29 cellular contexts compared by ENCODE assay signal in genomic region chr11:7632211-7632610, GRCh38.
"Had no signal": no experiment of that assay in that cellular context is flagged by ENCODE, and none has a peak within 500 bp of the region (broad histone marks: within the 10 kb centered on the region; RNA-seq: fewer than 3 reads in every experiment).

No MANE protein-coding gene starts in this region.

- H3K4me1 Mint-ChIP-seq: activated CD4-positive, alpha-beta memory T cell treated with anti-CD3 and anti-CD28 coated beads, Interleukin-2, amount 10 ng/mL, durations not matched to agents 7 days and 5 days; activated CD4-positive, alpha-beta T cell treated with anti-CD3 and anti-CD28 coated beads, Interleukin-2, amount 10 ng/mL, durations not matched to agents 7 days and 5 days; activated naive CD4-positive, alpha-beta T cell treated with anti-CD3 and anti-CD28 coated beads, Interleukin-2, amount 50 U/mL, for 24 hours; activated naive CD8-positive, alpha-beta T cell treated with anti-CD3 and anti-CD28 coated beads for 36 hours; activated naive CD8-positive, alpha-beta T cell treated with anti-CD3 and anti-CD28 coated beads, Interleukin-2, amount 50 U/mL, for 24 hours; brain had no signal

- ATAC-seq: activated naive CD8-positive, alpha-beta T cell treated with anti-CD3 and anti-CD28 coated beads, Interleukin-2, amount 50 U/mL, for 24 hours; gastroesophageal sphincter; heart right ventricle; WTC11 had no signal

- H3K9me3 Mint-ChIP-seq: activated CD4-positive, alpha-beta memory T cell treated with anti-CD3 and anti-CD28 coated beads, Interleukin-2, amount 10 ng/mL, durations not matched to agents 7 days and 5 days; activated CD4-positive, alpha-beta T cell treated with anti-CD3 and anti-CD28 coated beads, Interleukin-2, amount 10 ng/mL, durations not matched to agents 7 days and 5 days; activated naive CD4-positive, alpha-beta T cell treated with anti-CD3 and anti-CD28 coated beads for 36 hours; activated naive CD4-positive, alpha-beta T cell treated with anti-CD3 and anti-CD28 coated beads, Interleukin-2, amount 50 U/mL, for 24 hours; activated naive CD8-positive, alpha-beta T cell treated with anti-CD3 and anti-CD28 coated beads for 36 hours; activated naive CD8-positive, alpha-beta T cell treated with anti-CD3 and anti-CD28 coated beads, Interleukin-2, amount 50 U/mL, for 24 hours; activated T-helper 1 cell treated with anti-CD3 and anti-CD28 coated beads, Interleukin-12 subunit alpha, Interleukin-12 subunit beta, Interleukin-2, Interleukin-4 antibody, amounts not matched to agents 30 ng/mL and 10 ng/mL and 1 ng/mL, durations not matched to agents 14 hours and 24 hours and 36 hours; activated T-helper 2 cell treated with anti-CD3 and anti-CD28 coated beads, Interferon-gamma antibody, Interleukin-2, Interleukin-4, amounts not matched to agents 10 μg/mL and 5 μg/mL and 100 μg/mL, durations not matched to agents 14 hours and 24 hours and 36 hours; brain; WTC11 had no signal

- H3K27me3 ChIP-seq: ascending aorta, breast epithelium, cardiac muscle cell, colonic mucosa, esophagus squamous epithelium, gastroesophageal sphincter, heart right ventricle had no signal

- H3K9me3 ChIP-seq: ascending aorta, breast epithelium, colonic mucosa, esophagus squamous epithelium, gastroesophageal sphincter, heart right ventricle had no signal

- H3K4me1 ChIP-seq: breast epithelium, colonic mucosa had no signal

- DNase-seq: activated CD4-positive, alpha-beta memory T cell treated with anti-CD3 and anti-CD28 coated beads, Interleukin-2, amount 10 ng/mL, durations not matched to agents 7 days and 5 days; activated CD4-positive, alpha-beta T cell treated with anti-CD3 and anti-CD28 coated beads for 1 hour; activated CD4-positive, alpha-beta T cell treated with anti-CD3 and anti-CD28 coated beads for 4 hours; activated CD4-positive, alpha-beta T cell treated with anti-CD3 and anti-CD28 coated beads, Interleukin-2, amount 10 ng/mL, durations not matched to agents 7 days and 5 days; activated CD4-positive, alpha-beta T cell treated with anti-CD3 and anti-CD28 coated beads, Interleukin-2, amount 50 U/mL, for 4 hours; activated effector memory CD4-positive, alpha-beta T cell treated with anti-CD3 and anti-CD28 coated beads, Interleukin-2, amount 50 U/mL, for 16 hours; activated naive CD4-positive, alpha-beta T cell treated with anti-CD3 and anti-CD28 coated beads for 36 hours; activated naive CD8-positive, alpha-beta T cell treated with anti-CD3 and anti-CD28 coated beads for 36 hours; activated naive CD8-positive, alpha-beta T cell treated with anti-CD3 and anti-CD28 coated beads, Interleukin-2, amount 50 U/mL, for 24 hours; activated T-cell treated with anti-CD3 and anti-CD28 coated beads, Interleukin-2, amount 50 U/mL, for 1 hour; activated T-cell treated with anti-CD3 and anti-CD28 coated beads, Interleukin-2, amount 50 U/mL, for 48 hours; central memory CD4-positive, alpha-beta T cell; cerebellar nuclear complex; colonic mucosa; effector CD8-positive, alpha-beta T cell; esophagus squamous epithelium; foreskin melanocyte; heart right ventricle; T-helper 2 cell had no signal

- H3K36me3 ChIP-seq: breast epithelium, cardiac muscle cell had no signal

- H3K4me3 ChIP-seq: ascending aorta, breast epithelium, cardiac muscle cell, colonic mucosa, esophagus squamous epithelium, gastroesophageal sphincter, heart right ventricle had no signal

- H3K27ac Mint-ChIP-seq: activated CD4-positive, alpha-beta memory T cell treated with anti-CD3 and anti-CD28 coated beads, Interleukin-2, amount 10 ng/mL, durations not matched to agents 7 days and 5 days; activated CD4-positive, alpha-beta T cell treated with anti-CD3 and anti-CD28 coated beads, Interleukin-2, amount 10 ng/mL, durations not matched to agents 7 days and 5 days; activated naive CD4-positive, alpha-beta T cell treated with anti-CD3 and anti-CD28 coated beads for 36 hours; activated naive CD4-positive, alpha-beta T cell treated with anti-CD3 and anti-CD28 coated beads, Interleukin-2, amount 50 U/mL, for 24 hours; activated naive CD8-positive, alpha-beta T cell treated with anti-CD3 and anti-CD28 coated beads for 36 hours; activated naive CD8-positive, alpha-beta T cell treated with anti-CD3 and anti-CD28 coated beads, Interleukin-2, amount 50 U/mL, for 24 hours; activated T-helper 1 cell treated with anti-CD3 and anti-CD28 coated beads, Interleukin-12 subunit alpha, Interleukin-12 subunit beta, Interleukin-2, Interleukin-4 antibody, amounts not matched to agents 30 ng/mL and 10 ng/mL and 1 ng/mL, durations not matched to agents 14 hours and 24 hours and 36 hours; activated T-helper 2 cell treated with anti-CD3 and anti-CD28 coated beads, Interferon-gamma antibody, Interleukin-2, Interleukin-4, amounts not matched to agents 10 μg/mL and 5 μg/mL and 100 μg/mL, durations not matched to agents 14 hours and 24 hours and 36 hours; brain; WTC11 had no signal

- H3K4me3 Mint-ChIP-seq: activated CD4-positive, alpha-beta memory T cell treated with anti-CD3 and anti-CD28 coated beads, Interleukin-2, amount 10 ng/mL, durations not matched to agents 7 days and 5 days; activated CD4-positive, alpha-beta T cell treated with anti-CD3 and anti-CD28 coated beads, Interleukin-2, amount 10 ng/mL, durations not matched to agents 7 days and 5 days; activated naive CD4-positive, alpha-beta T cell treated with anti-CD3 and anti-CD28 coated beads for 36 hours; activated naive CD4-positive, alpha-beta T cell treated with anti-CD3 and anti-CD28 coated beads, Interleukin-2, amount 50 U/mL, for 24 hours; activated naive CD8-positive, alpha-beta T cell treated with anti-CD3 and anti-CD28 coated beads for 36 hours; activated naive CD8-positive, alpha-beta T cell treated with anti-CD3 and anti-CD28 coated beads, Interleukin-2, amount 50 U/mL, for 24 hours; activated T-helper 1 cell treated with anti-CD3 and anti-CD28 coated beads, Interleukin-12 subunit alpha, Interleukin-12 subunit beta, Interleukin-2, Interleukin-4 antibody, amounts not matched to agents 30 ng/mL and 10 ng/mL and 1 ng/mL, durations not matched to agents 14 hours and 24 hours and 36 hours; brain; WTC11 had no signal

- H3K27me3 Mint-ChIP-seq: activated CD4-positive, alpha-beta memory T cell treated with anti-CD3 and anti-CD28 coated beads, Interleukin-2, amount 10 ng/mL, durations not matched to agents 7 days and 5 days; activated CD4-positive, alpha-beta T cell treated with anti-CD3 and anti-CD28 coated beads, Interleukin-2, amount 10 ng/mL, durations not matched to agents 7 days and 5 days; activated naive CD4-positive, alpha-beta T cell treated with anti-CD3 and anti-CD28 coated beads, Interleukin-2, amount 50 U/mL, for 24 hours; activated naive CD8-positive, alpha-beta T cell treated with anti-CD3 and anti-CD28 coated beads for 36 hours; activated naive CD8-positive, alpha-beta T cell treated with anti-CD3 and anti-CD28 coated beads, Interleukin-2, amount 50 U/mL, for 24 hours had no signal

- H3K27ac ChIP-seq: ascending aorta, breast epithelium, cardiac muscle cell, colonic mucosa, epithelial cell of prostate, esophagus squamous epithelium, gastroesophageal sphincter, heart right ventricle had no signal
